ENCODE assay signal across 8 cellular contexts in the genomic region with DNA sequence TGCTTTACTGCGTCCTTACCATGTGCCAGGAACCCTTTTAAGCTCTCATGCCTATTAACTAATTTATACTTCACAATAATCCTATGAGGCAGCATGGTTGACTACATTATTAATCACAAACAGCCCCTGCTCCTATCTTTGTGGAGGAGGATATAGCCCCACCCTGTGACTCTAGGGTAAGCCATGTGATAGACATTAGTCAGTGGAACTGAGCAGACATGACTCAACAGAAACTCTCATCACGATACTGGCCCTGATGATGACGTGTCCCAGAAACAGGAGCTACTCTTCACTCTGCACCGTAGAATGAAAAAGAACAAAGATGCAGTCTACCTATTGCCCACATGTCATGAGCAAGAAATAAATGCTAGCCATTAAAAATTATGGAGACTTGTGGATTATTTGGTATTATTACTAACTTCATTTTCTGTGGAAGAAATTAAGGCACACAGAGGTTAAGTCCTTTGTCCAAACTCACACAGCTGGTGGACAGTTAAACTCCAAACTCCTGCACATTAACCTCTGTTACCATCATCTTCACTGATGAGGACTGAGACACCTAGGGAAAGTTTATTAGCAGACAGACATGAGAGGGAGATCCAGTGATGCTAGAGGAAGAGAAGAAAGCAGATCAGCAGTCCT. TPM values are rescaled to one million over a fixed set of nuclear protein-coding genes. Genes with fewer than 3 reads are reported as not detected.
DNase-seq lines count a peak whose midpoint lies in the region; ATAC-seq lines count a peak whose summit lies in the region.

No MANE protein-coding gene starts in this region.

- ATAC-seq in HG03520 (IDR thresholded peaks at IDR 0.05; ENCODE audit: unreplicated experiment) (peak; percentile 74), GM19035 (IDR thresholded peaks at IDR 0.05; ENCODE audit: unreplicated experiment) (no peak), GM19023 (IDR thresholded peaks at IDR 0.05; ENCODE audit: unreplicated experiment) (no peak), GM21381 (IDR thresholded peaks at IDR 0.05; ENCODE audit: unreplicated experiment) (no peak)

- DNase-seq in Caki2 (ENCODE audit: low read depth), result peak; percentile 86
- peak; percentile 95 for DNase-seq in amniotic epithelial cell (ENCODE audit: low read depth)
- peak; percentile 56 to 94 for DNase-seq in lung microvascular endothelial cell (ENCODE audit: low read depth in 2 of 2)
- DNase-seq in NCI-H774 (lab: John Stamatoyannopoulos, UW), result no peak

- in situ Hi-C loops in Caki2 (cut with HindIII; ENCODE audit: low pct_unique_long_range_greater_than_20kb, low sequenced_read_pairs), result no loop called here

RNA-seq across cellular contexts. Expression of a gene that starts 51.2 kb away (rescaled TPM):
- total RNA-seq in Caki2 (2014; rRNA removed; shearing (Covaris generic); ENCODE audit: low replicate concordance), result 8.3 and 17.8 TPM in 2 replicates
- total RNA-seq in lung microvascular endothelial cell, result 0.40 and 0.65 TPM in 2 replicates
